Comparison of ENCODE assay signal across 17 cellular contexts in genomic region chr4:37771771-37772170, GRCh38.
"Had no signal": no experiment of that assay in that cellular context is flagged by ENCODE, and none has a peak within 500 bp of the region (broad histone marks: within the 10 kb centered on the region; RNA-seq: fewer than 3 reads in every experiment).

No MANE protein-coding gene starts in this region.

- H3K9me3 ChIP-seq: esophagus muscularis mucosa, gastroesophageal sphincter, heart left ventricle, left lung had no signal

- H3K4me3 ChIP-seq: coronary artery, dorsolateral prefrontal cortex, esophagus muscularis mucosa, gastroesophageal sphincter, heart left ventricle, hepatocyte, left lung, lung had no signal

- H3K36me3 ChIP-seq: esophagus muscularis mucosa, gastroesophageal sphincter, heart left ventricle, left lung had no signal

- H3K4me1 ChIP-seq: foreskin keratinocyte, gastroesophageal sphincter had no signal

- H3K27me3 ChIP-seq: dorsolateral prefrontal cortex, esophagus muscularis mucosa, foreskin keratinocyte, gastroesophageal sphincter, heart left ventricle, hepatocyte, left lung had no signal

- DNase-seq: dermis blood vessel endothelial cell; dorsolateral prefrontal cortex; effector CD4-positive, alpha-beta T cell; effector memory CD4-positive, alpha-beta T cell; foreskin keratinocyte; heart left ventricle; hypothalamus; left cardiac atrium; left lung; left ventricle myocardium superior; mammary epithelial cell; midbrain had no signal

- ATAC-seq: foreskin keratinocyte, gastroesophageal sphincter, heart left ventricle, left cardiac atrium, left lung, left ventricle myocardium superior had no signal

- H3K27ac ChIP-seq: coronary artery, dorsolateral prefrontal cortex, esophagus muscularis mucosa, foreskin keratinocyte, gastroesophageal sphincter, heart left ventricle, hepatocyte, left lung had no signal
